25 cellular contexts compared by ENCODE assay signal in genomic region chr17:58684003-58684402, GRCh38. TPM values are rescaled to one million over a fixed set of nuclear protein-coding genes. Genes with fewer than 3 reads are reported as not detected.
A peak's percentile ranks its signal among the peaks of the same experiment; 100 is the strongest.
DNase-seq lines count a peak whose midpoint lies in the region; ATAC-seq, FAIRE-seq and TF ChIP-seq lines count a peak whose summit lies in the region.
"Had no signal": no experiment of that assay in that cellular context is flagged by ENCODE, and none has a peak within 500 bp of the region (broad histone marks: within the 10 kb centered on the region; RNA-seq: fewer than 3 reads in every experiment).

No MANE protein-coding gene starts in this region.

- 57% methylated on average over 10 of the region's 10 CpGs for WGBS in HepG2 (ENCODE audit: low lambda C conversion rate)
- WGBS in right lobe of liver (ENCODE audit: insufficient coverage, low coverage, low lambda C conversion rate, missing lambda C conversion rate), result 76% methylated on average over 8 of the region's 10 CpGs
- 72% methylated on average over 10 of the region's 10 CpGs for WGBS in K562 (ENCODE audit: insufficient coverage, low coverage, missing lambda C conversion rate)

- H3K27ac ChIP-seq in HepG2 (ENCODE audit: extremely low read length, insufficient read depth, low read length) (no peak overlapping the region), right lobe of liver (no peak overlapping the region), K562 (ENCODE audit: extremely low read depth, low read depth, low read length) (no peak overlapping the region), neural progenitor cell (no peak overlapping the region), breast epithelium (no peak overlapping the region)
- H3K27ac ChIP-seq: 22Rv1, BLaER1, C4-2B had no signal

- POLR2A ChIA-PET in HepG2 (lab: Yijun Ruan, JAX) (interaction anchor here (1.3 to 2.9 kb wide), 2 partner anchors 24 to 52 kb away, joined by 6 to 8 read pairs; no protein-coding TSS in a partner anchor), K562 (lab: Yijun Ruan, JAX) (interaction anchor here (1.5 kb wide), 1 partner anchor 9 kb away, joined by 4 read pairs; the partner anchor contains the start of gene RAD51C)

- H3K9me1 ChIP-seq in K562 (ENCODE audit: control insufficient read depth, insufficient read depth, low read length), result no peaks in the 10 kb centered on the region

- H3K4me1 ChIP-seq in HepG2 (ENCODE audit: insufficient read depth, low read length) (peaks cover 12% of the 10 kb centered on the region; the same call in 1 of the 2 replicates), right lobe of liver (no peaks in the 10 kb centered on the region), K562 (replicated peaks in 1 of 2; ENCODE audit: control insufficient read depth in 2 of 2, insufficient read depth in 2 of 2, low read length in 2 of 2) (peaks cover 0 to 3% of the 10 kb centered on the region in 2 experiments; a peak in 2 of 5 replicates), neural progenitor cell (no peaks in the 10 kb centered on the region), breast epithelium (no peaks in the 10 kb centered on the region)

- TF ChIP-seq RAD21 in HepG2 (CRISPR knock-in tag; IDR thresholded peaks at IDR 0.05) (no peak), K562 (CRISPR knock-in tag; conservative IDR thresholded peaks at IDR 0.05 in 1 of 2, IDR thresholded peaks at IDR 0.05 in 1 of 2) (no peak)

- BruUV-seq in HepG2 (replicated peaks; lab: Mats Ljungman, UMichigan), result no TSS peak
- BruUV-seq in K562 (replicated peaks; lab: Mats Ljungman, UMichigan), result no TSS peak

- TF ChIP-seq POLR2A in HepG2 (IDR thresholded peaks at IDR 0.05; ENCODE audit: insufficient read depth in 1 of 2, low read depth in 2 of 2, low read length in 2 of 2) (no peak), right lobe of liver (IDR thresholded peaks at IDR 0.05) (no peak), K562 (conservative IDR thresholded peaks at IDR 0.05) (no peak), breast epithelium (IDR thresholded peaks at IDR 0.05) (no peak)

- H3K4me2 ChIP-seq in HepG2 (ENCODE audit: low read depth, low read length) (no peak overlapping the region), K562 (ENCODE audit: insufficient read depth, low read length) (no peak overlapping the region), neural progenitor cell (no peak overlapping the region)
- H3K4me2 ChIP-seq: BLaER1 had no signal

- no peaks in the 10 kb centered on the region for H3K4me1 Mint-ChIP-seq in neural progenitor cell
- H3K4me1 Mint-ChIP-seq: B cell; CD4-positive, CD25-positive, alpha-beta regulatory T cell had no signal

- H3K27me3 Mint-ChIP-seq in neural progenitor cell (ENCODE audit: insufficient read depth, low read depth), result peaks cover 4% of the 10 kb centered on the region
- H3K27me3 Mint-ChIP-seq: B cell had no signal

- intact Hi-C loops in HepG2 (cut with micrococcal nuclease; ENCODE audit: unreplicated experiment) (no loop called here), right lobe of liver (cut with DNase I) (no loop called here), K562 (cut with micrococcal nuclease) (no loop called here), breast epithelium (cut with DNase I; ENCODE audit: low total_unique reads) (no loop called here)

- no peak overlapping the region for H2AFZ ChIP-seq in HepG2 (ENCODE audit: low read length)
- H2AFZ ChIP-seq in K562 (ENCODE audit: low read depth, low read length), result no peak overlapping the region
- no peak overlapping the region for H2AFZ ChIP-seq in neural progenitor cell (replicated peaks)

- no peaks in the 10 kb centered on the region for H3K9me3 Mint-ChIP-seq in neural progenitor cell
- H3K9me3 Mint-ChIP-seq: CD4-positive, CD25-positive, alpha-beta regulatory T cell; CD8-positive, alpha-beta T cell had no signal

- DNase-seq in HepG2 (ENCODE audit: low spot score) (no peak), right lobe of liver (no peak), RKO (ENCODE audit: low spot score) (peak; percentile 45), K562 (ENCODE audit: extremely low read depth in 1 of 4, low spot score in 3 of 4) (no peak), NCI-H748 (lab: John Stamatoyannopoulos, UW; ENCODE audit: unreplicated experiment) (no peak), neural progenitor cell (ENCODE audit: low spot score) (no peak), breast epithelium (ENCODE audit: low spot score in 2 of 2) (no peak), cerebellar nuclear complex (lab: John Stamatoyannopoulos, UW) (no peak)
- DNase-seq: Caco-2; CD4-positive, CD25-positive, alpha-beta regulatory T cell; CD8-positive, alpha-beta T cell; DMS153; DND-41; EL; GF-D8; GOT3; HCEC 1CT had no signal

- no peak for FAIRE-seq in HepG2 (lab: Jason Lieb, UNC)
- FAIRE-seq in K562 (lab: Jason Lieb, UNC), result no peak
- FAIRE-seq: A204.1, GM12891, H54 had no signal

- TF ChIP-seq EP300 in HepG2 (IDR thresholded peaks at IDR 0.05; ENCODE audit: low read depth in 2 of 2, low read length in 2 of 2) (no peak), HepG2 (CRISPR knock-in tag; IDR thresholded peaks at IDR 0.05; ENCODE audit: borderline replicate concordance) (no peak), K562 (IDR thresholded peaks at IDR 0.05; ENCODE audit: low read length) (no peak)

- no peaks in the 10 kb centered on the region for H3K9me3 ChIP-seq in HepG2 (ENCODE audit: low read length)
- H3K9me3 ChIP-seq in right lobe of liver, result no peaks in the 10 kb centered on the region
- H3K9me3 ChIP-seq in K562 (replicated peaks; ENCODE audit: control insufficient read depth, insufficient read depth, low read depth, low read length), result no peaks in the 10 kb centered on the region
- no peaks in the 10 kb centered on the region for H3K9me3 ChIP-seq in neural progenitor cell (ENCODE audit: low read depth)
- no peaks in the 10 kb centered on the region for H3K9me3 ChIP-seq in breast epithelium
- H3K9me3 ChIP-seq: BLaER1, Caco-2 had no signal

- H3K36me3 ChIP-seq in HepG2 (replicated peaks in 1 of 2; ENCODE audit: control insufficient read depth in 1 of 2, insufficient read depth in 2 of 2, low read length in 2 of 2) (no peaks in the 10 kb centered on the region), right lobe of liver (no peaks in the 10 kb centered on the region), K562 (ENCODE audit: control insufficient read depth, insufficient read depth, low read length) (no peaks in the 10 kb centered on the region), neural progenitor cell (no peaks in the 10 kb centered on the region), breast epithelium (no peaks in the 10 kb centered on the region)
- H3K36me3 ChIP-seq: BLaER1 had no signal

- H3K79me2 ChIP-seq in HepG2 (ENCODE audit: insufficient read depth, low read length), result no peaks in the 10 kb centered on the region
- no peaks in the 10 kb centered on the region for H3K79me2 ChIP-seq in K562 (ENCODE audit: control insufficient read depth, insufficient read depth, low read length)
- H3K79me2 ChIP-seq in neural progenitor cell (ENCODE audit: low read depth), result no peaks in the 10 kb centered on the region

- H3K27me3 ChIP-seq in HepG2 (ENCODE audit: control insufficient read depth in 1 of 2, insufficient read depth in 2 of 2, low read length in 2 of 2) (peaks cover 1 to 13% of the 10 kb centered on the region in 2 experiments; a peak in 1 of 5 replicates), right lobe of liver (no peaks in the 10 kb centered on the region), K562 (ENCODE audit: control insufficient read depth in 2 of 2, insufficient read depth in 2 of 2, low read length in 2 of 2) (no peaks in the 10 kb centered on the region), neural progenitor cell (no peaks in the 10 kb centered on the region), breast epithelium (no peaks in the 10 kb centered on the region)
- H3K27me3 ChIP-seq: BLaER1 had no signal

- CTCF ChIA-PET in HepG2 (lab: Yijun Ruan, JAX; ENCODE audit: low intra/inter-chr PET ratio, low total read pairs), result no interaction called here
- CTCF ChIA-PET in K562 (lab: Yijun Ruan, JAX; ENCODE audit: low intra/inter-chr PET ratio), result no interaction called here

- H3F3A ChIP-seq in neural progenitor cell (ENCODE audit: low read depth), result no peaks in the 10 kb centered on the region

- no peak overlapping the region for H3K4me3 ChIP-seq in HepG2 (replicated peaks in 1 of 3; ENCODE audit: insufficient read depth in 1 of 3, low read depth in 2 of 3, low read length in 3 of 3)
- H3K4me3 ChIP-seq in right lobe of liver, result no peak overlapping the region
- no peak overlapping the region for H3K4me3 ChIP-seq in K562
- H3K4me3 ChIP-seq in neural progenitor cell, result no peak overlapping the region
- no peak overlapping the region for H3K4me3 ChIP-seq in breast epithelium
- H3K4me3 ChIP-seq: BLaER1 had no signal

- no peak overlapping the region for H3K4me3 Mint-ChIP-seq in neural progenitor cell
- H3K4me3 Mint-ChIP-seq: B cell; CD8-positive, alpha-beta T cell had no signal

- no peak for ATAC-seq in HepG2
- no peak for ATAC-seq in right lobe of liver
- no peak for ATAC-seq in K562
- ATAC-seq: CD8-positive, alpha-beta T cell had no signal

- no peak overlapping the region for H3K27ac Mint-ChIP-seq in neural progenitor cell
- H3K27ac Mint-ChIP-seq: B cell; CD4-positive, CD25-positive, alpha-beta regulatory T cell; CD8-positive, alpha-beta T cell had no signal

- no peaks in the 10 kb centered on the region for H3K36me3 Mint-ChIP-seq in neural progenitor cell
- H3K36me3 Mint-ChIP-seq: CD4-positive, CD25-positive, alpha-beta regulatory T cell; CD8-positive, alpha-beta T cell had no signal

- TF ChIP-seq CTCF in HepG2 (CRISPR knock-in tag; IDR thresholded peaks at IDR 0.05) (no peak), right lobe of liver (IDR thresholded peaks at IDR 0.05) (no peak), K562 (IDR thresholded peaks at IDR 0.05 in 2 of 3, conservative IDR thresholded peaks at IDR 0.05 in 1 of 3; ENCODE audit: insufficient read depth in 2 of 3, low read depth in 1 of 3, low read length in 3 of 3) (no peak), neural progenitor cell (IDR thresholded peaks at IDR 0.05) (no peak), breast epithelium (IDR thresholded peaks at IDR 0.05) (no peak)

- H4K20me1 ChIP-seq in HepG2 (ENCODE audit: insufficient read depth, low read length) (no peaks in the 10 kb centered on the region), K562 (replicated peaks; ENCODE audit: control insufficient read depth, insufficient read depth, low read length) (no peaks in the 10 kb centered on the region), neural progenitor cell (ENCODE audit: low read depth) (no peaks in the 10 kb centered on the region)
- H4K20me1 ChIP-seq: BLaER1 had no signal

- H3K9ac ChIP-seq in HepG2 (ENCODE audit: insufficient read depth, low read depth, low read length) (no peak overlapping the region), K562 (ENCODE audit: insufficient read depth in 1 of 2, low read depth in 2 of 2, low read length in 2 of 2) (no peak overlapping the region), neural progenitor cell (no peak overlapping the region)
- H3K9ac ChIP-seq: BLaER1 had no signal

- in situ Hi-C loops in HepG2 (cut with HindIII; ENCODE audit: extremely low pct_ligation_motif_present, low pct_unique_long_range_greater_than_20kb), result no loop called here
- in situ Hi-C loops in K562 (cut with MboI), result loop anchor here (10.0 kb wide), 1 partner anchor 1241 kb away; no protein-coding TSS in a partner anchor

RNA-seq across cellular contexts. Expression of gene TEX14, which starts 7.8 kb away (rescaled TPM):
- total RNA-seq in HepG2 (2016; rRNA removed; fragmentation: Illumina TruSeq; extraction: Trizol) (0.07 TPM in 1 of 2 replicates, not detected in the other), right lobe of liver (under 1 TPM in 3 of 6 experiments, not detected in 3; 0.04 to 0.12 (median 0.09) TPM), K562 (2014; rRNA removed) (0.04 and 0.05 TPM in 2 replicates), K562 (2014; rRNA removed; fragmentation: Illumina TruSeq; extraction: Trizol) (0.06 and 0.11 TPM in 2 replicates), K562 (2015; rRNA removed; fragmentation: Illumina TruSeq; extraction: Trizol) (0.04 TPM in 1 of 2 replicates, not detected in the other), K562 (2021) (0.09 and 0.18 TPM in 2 replicates), neural progenitor cell (ENCODE audit: low replicate concordance) (0.09 and 1.4 TPM in 2 replicates), breast epithelium (under 1 TPM; 0.16 to 0.33 (median 0.29) TPM)
- total RNA-seq in HepG2 (2016; cell fraction: cytosol; rRNA removed; fragmentation: Illumina TruSeq; extraction: Trizol; ENCODE audit: low read depth), result not detected in 2 replicates
- not detected in 2 replicates for total RNA-seq in HepG2 (2016; cell fraction: insoluble cytoplasmic fraction; rRNA removed; fragmentation: Illumina TruSeq; extraction: Trizol)
- not detected in 2 replicates for total RNA-seq in HepG2 (2016; cell fraction: membrane; rRNA removed; fragmentation: Illumina TruSeq; extraction: Trizol)
- 0.06 TPM in 1 of 2 replicates, not detected in the other for total RNA-seq in HepG2 (2016; cell fraction: nucleus; rRNA removed; fragmentation: Illumina TruSeq; extraction: Trizol)
- polyA plus RNA-seq in HepG2 (2011; rRNA removed) (0.03 and 0.04 TPM in 2 replicates), K562 (2011; rRNA removed) (0.06 and 0.27 TPM in 2 replicates), K562 (2014; fragmentation: Illumina TruSeq; extraction: Trizol) (0.06 and 0.12 TPM in 2 replicates), K562 (2014; fragmentation: Nextera tagmentation; extraction: Ambion mirVana) (under 1 TPM; 0.10 to 0.11 TPM), K562 (2014; rRNA removed) (0.05 TPM in 2 replicates)
- 0.01 and 0.03 TPM in 2 replicates for polyA plus RNA-seq in HepG2 (2011; cell fraction: cytosol; rRNA removed)
- polyA plus RNA-seq in HepG2 (2011; cell fraction: nucleus; rRNA removed), result 0.09 and 0.11 TPM in 2 replicates
- polyA plus RNA-seq in HepG2 (2012), result 0.08 TPM in 1 of 2 replicates, not detected in the other
- not detected in 2 replicates for polyA plus RNA-seq in HepG2 (2016; cell fraction: cytosol; fragmentation: Illumina TruSeq; extraction: Trizol; ENCODE audit: low read depth)
- polyA plus RNA-seq in HepG2 (2016; cell fraction: insoluble cytoplasmic fraction; fragmentation: Illumina TruSeq; extraction: Trizol; ENCODE audit: low read depth), result not detected in 2 replicates
- not detected in 2 replicates for polyA plus RNA-seq in HepG2 (2016; cell fraction: membrane; fragmentation: Illumina TruSeq; extraction: Trizol; ENCODE audit: low read depth)
- polyA plus RNA-seq in HepG2 (2016; cell fraction: nucleus; fragmentation: Illumina TruSeq; extraction: Trizol; ENCODE audit: insufficient read depth, low read depth), result not detected in 2 replicates
- polyA minus RNA-seq in HepG2 (2011; rRNA and poly(A)+ RNA removed; ENCODE audit: low replicate concordance), result 0.02 and 0.04 TPM in 2 replicates
- not detected in 2 replicates for polyA minus RNA-seq in HepG2 (2011; cell fraction: cytosol; rRNA and poly(A)+ RNA removed)
- polyA minus RNA-seq in HepG2 (2011; cell fraction: nucleus; rRNA and poly(A)+ RNA removed), result 0.12 and 0.26 TPM in 2 replicates
- 0.25 and 0.42 TPM in 2 replicates for total RNA-seq in K562 (2011; cell fraction: chromatin; rRNA removed; ENCODE audit: low replicate concordance)
- total RNA-seq in K562 (2011; cell fraction: nucleolus; rRNA removed), result 0.13 and 0.17 TPM in 2 replicates
- 0.15 and 0.29 TPM in 2 replicates for total RNA-seq in K562 (2011; cell fraction: nucleoplasm; rRNA removed)
- 0.06 and 0.40 TPM in 2 replicates for polyA plus RNA-seq in K562 (2011; cell fraction: cytosol; rRNA removed)
- 0.34 and 0.56 TPM in 2 replicates for polyA plus RNA-seq in K562 (2011; cell fraction: nucleus; rRNA removed)
- polyA plus RNA-seq in K562 (2012), result 0.10 and 0.12 TPM in 2 replicates
- 0.07 and 0.24 TPM in 2 replicates for polyA minus RNA-seq in K562 (2011; rRNA and poly(A)+ RNA removed)
- not detected in 2 replicates for polyA minus RNA-seq in K562 (2011; cell fraction: cytosol; rRNA and poly(A)+ RNA removed)
- under 0.01 and 0.22 TPM in 2 replicates for polyA minus RNA-seq in K562 (2011; cell fraction: nucleus; rRNA and poly(A)+ RNA removed)
- total RNA-seq: G401 had no signal

RNA-seq across cellular contexts. Expression of gene RAD51C, which starts 8.4 kb away (rescaled TPM):
- 106 and 151 TPM in 2 replicates for total RNA-seq in HepG2 (2016; rRNA removed; fragmentation: Illumina TruSeq; extraction: Trizol)
- total RNA-seq in HepG2 (2016; cell fraction: cytosol; rRNA removed; fragmentation: Illumina TruSeq; extraction: Trizol; ENCODE audit: low read depth), result 50.0 and 53.5 TPM in 2 replicates
- total RNA-seq in HepG2 (2016; cell fraction: insoluble cytoplasmic fraction; rRNA removed; fragmentation: Illumina TruSeq; extraction: Trizol), result 110 and 163 TPM in 2 replicates
- total RNA-seq in HepG2 (2016; cell fraction: membrane; rRNA removed; fragmentation: Illumina TruSeq; extraction: Trizol), result 68.8 and 79.6 TPM in 2 replicates
- total RNA-seq in HepG2 (2016; cell fraction: nucleus; rRNA removed; fragmentation: Illumina TruSeq; extraction: Trizol), result 50.4 and 54.3 TPM in 2 replicates
- polyA plus RNA-seq in HepG2 (2011; rRNA removed), result 27.3 and 38.5 TPM in 2 replicates
- polyA plus RNA-seq in HepG2 (2011; cell fraction: cytosol; rRNA removed), result 23.1 and 25.8 TPM in 2 replicates
- polyA plus RNA-seq in HepG2 (2011; cell fraction: nucleus; rRNA removed), result 8.0 and 12.1 TPM in 2 replicates
- 34.0 and 48.5 TPM in 2 replicates for polyA plus RNA-seq in HepG2 (2012)
- 57.5 and 61.7 TPM in 2 replicates for polyA plus RNA-seq in HepG2 (2016; cell fraction: cytosol; fragmentation: Illumina TruSeq; extraction: Trizol; ENCODE audit: low read depth)
- 139 and 168 TPM in 2 replicates for polyA plus RNA-seq in HepG2 (2016; cell fraction: insoluble cytoplasmic fraction; fragmentation: Illumina TruSeq; extraction: Trizol; ENCODE audit: low read depth)
- polyA plus RNA-seq in HepG2 (2016; cell fraction: membrane; fragmentation: Illumina TruSeq; extraction: Trizol; ENCODE audit: low read depth), result 63.2 and 65.8 TPM in 2 replicates
- polyA plus RNA-seq in HepG2 (2016; cell fraction: nucleus; fragmentation: Illumina TruSeq; extraction: Trizol; ENCODE audit: insufficient read depth, low read depth), result 70.5 and 75.0 TPM in 2 replicates
- polyA minus RNA-seq in HepG2 (2011; rRNA and poly(A)+ RNA removed; ENCODE audit: low replicate concordance), result 6.8 and 14.3 TPM in 2 replicates
- polyA minus RNA-seq in HepG2 (2011; cell fraction: cytosol; rRNA and poly(A)+ RNA removed), result 7.0 and 7.6 TPM in 2 replicates
- polyA minus RNA-seq in HepG2 (2011; cell fraction: nucleus; rRNA and poly(A)+ RNA removed), result 19.2 and 27.5 TPM in 2 replicates
- 10 to 100 TPM in 2 of 6 experiments, 1 to 10 TPM in 4; 6.5 to 22.2 (median 7.9) TPM for total RNA-seq in right lobe of liver
- 78.3 and 96.4 TPM in 2 replicates for total RNA-seq in K562 (2011; cell fraction: chromatin; rRNA removed; ENCODE audit: low replicate concordance)
- total RNA-seq in K562 (2011; cell fraction: nucleolus; rRNA removed), result 44.3 and 51.4 TPM in 2 replicates
- total RNA-seq in K562 (2011; cell fraction: nucleoplasm; rRNA removed), result 69.1 and 82.0 TPM in 2 replicates
- total RNA-seq in K562 (2014; rRNA removed), result 66.4 and 103 TPM in 2 replicates
- total RNA-seq in K562 (2014; rRNA removed; fragmentation: Illumina TruSeq; extraction: Trizol), result 126 and 145 TPM in 2 replicates
- total RNA-seq in K562 (2015; rRNA removed; fragmentation: Illumina TruSeq; extraction: Trizol), result 96.1 and 106 TPM in 2 replicates
- total RNA-seq in K562 (2021), result 93.9 and 96.9 TPM in 2 replicates
- 107 and 137 TPM in 2 replicates for polyA plus RNA-seq in K562 (2011; rRNA removed)
- 31.3 and 56.4 TPM in 2 replicates for polyA plus RNA-seq in K562 (2011; cell fraction: cytosol; rRNA removed)
- 29.6 and 40.6 TPM in 2 replicates for polyA plus RNA-seq in K562 (2011; cell fraction: nucleus; rRNA removed)
- 89.2 and 109 TPM in 2 replicates for polyA plus RNA-seq in K562 (2012)
- 113 and 135 TPM in 2 replicates for polyA plus RNA-seq in K562 (2014; fragmentation: Illumina TruSeq; extraction: Trizol)
- 100 to 1,000 TPM; 341 TPM for polyA plus RNA-seq in K562 (2014; fragmentation: Nextera tagmentation; extraction: Ambion mirVana)
- polyA plus RNA-seq in K562 (2014; rRNA removed), result 148 and 161 TPM in 2 replicates
- polyA minus RNA-seq in K562 (2011; rRNA and poly(A)+ RNA removed), result 107 and 123 TPM in 2 replicates
- 22.2 and 30.0 TPM in 2 replicates for polyA minus RNA-seq in K562 (2011; cell fraction: cytosol; rRNA and poly(A)+ RNA removed)
- polyA minus RNA-seq in K562 (2011; cell fraction: nucleus; rRNA and poly(A)+ RNA removed), result 33.3 and 62.1 TPM in 2 replicates
- total RNA-seq in neural progenitor cell (ENCODE audit: low replicate concordance), result 30.2 and 67.6 TPM in 2 replicates
- total RNA-seq in breast epithelium, result 10 to 100 TPM; 26.2 to 27.7 (median 27.5) TPM

Comparison
In these comparisons a context has a peak if more than half of its experiments do, and no peak if none do; other contexts are left out.
1. Of the 241 proteins assayed by ChIP-seq in both HepG2 and K562: peak only in HepG2: BHLHE40; only in K562: ZBTB33; in both: none; in neither: 238; mixed calls (peak in some experiments, not most) for 1.